ENCODE assay signal across 17 cellular contexts in the genomic region with DNA sequence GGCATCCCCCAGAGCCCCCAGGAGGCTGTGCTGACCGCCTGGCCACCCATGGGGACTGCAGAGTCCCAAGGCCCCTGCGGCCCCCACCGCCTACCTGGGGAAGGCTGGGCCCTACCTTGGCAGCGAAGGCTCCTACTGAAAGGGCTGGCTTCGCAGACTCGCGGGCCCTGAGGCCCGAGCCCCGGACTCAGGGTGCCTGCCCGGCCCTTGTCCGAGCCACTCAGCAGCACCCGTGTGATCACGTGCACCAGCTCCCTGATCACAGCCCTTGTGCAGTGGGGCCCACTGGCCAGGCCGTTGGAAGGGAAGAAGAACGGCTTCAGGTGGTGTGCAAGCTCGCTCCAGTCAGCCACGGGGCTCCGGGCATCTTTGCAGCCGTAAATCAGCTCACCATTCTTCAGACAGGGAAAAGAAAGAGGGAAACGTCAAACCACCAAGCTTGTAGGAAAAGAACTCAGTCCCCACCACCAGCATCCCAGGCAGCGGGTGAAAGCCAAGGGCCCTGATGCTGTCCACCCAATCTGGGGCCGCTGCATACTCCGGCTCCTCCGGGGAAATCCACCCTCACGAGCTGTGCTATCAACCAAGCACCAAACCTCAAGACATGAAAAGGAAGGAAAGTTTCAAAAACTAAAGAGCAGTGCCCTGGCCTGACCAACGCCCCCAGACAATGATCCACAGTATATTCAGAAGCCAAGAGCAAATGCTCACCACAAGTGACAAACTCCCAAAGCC. TPM values are rescaled to one million over a fixed set of nuclear protein-coding genes. Genes with fewer than 3 reads are reported as not detected.
DNase-seq lines count a peak whose midpoint lies in the region; ATAC-seq and TF ChIP-seq lines count a peak whose summit lies in the region.
"Had no signal": no experiment of that assay in that cellular context is flagged by ENCODE, and none has a peak within 500 bp of the region (broad histone marks: within the 10 kb centered on the region; RNA-seq: fewer than 3 reads in every experiment).

No MANE protein-coding gene starts in this region.

- H3K9me3 ChIP-seq in esophagus muscularis mucosa (no peaks in the 10 kb centered on the region), sigmoid colon (no peaks in the 10 kb centered on the region), aorta (ENCODE audit: control insufficient read depth, low read length) (no peaks in the 10 kb centered on the region), upper lobe of right lung (no peaks in the 10 kb centered on the region)
- H3K9me3 ChIP-seq: BLaER1 treated with 17β-estradiol and CSF1 and Interleukin-3, amounts not matched to agents 10 nM and 100 nM had no signal

- H3K27ac ChIP-seq in esophagus muscularis mucosa (replicated peaks in 1 of 4), result no peak overlapping the region
- H3K27ac ChIP-seq in sigmoid colon, result no peak overlapping the region
- H3K27ac ChIP-seq in aorta (ENCODE audit: low read depth in 1 of 2, low read length in 2 of 2), result no peak overlapping the region
- no peak overlapping the region for H3K27ac ChIP-seq in upper lobe of right lung
- H3K27ac ChIP-seq: BLaER1 treated with 17β-estradiol and CSF1 and Interleukin-3, amounts not matched to agents 10 nM and 100 nM; PC-9 had no signal

- no peak for ATAC-seq in activated naive CD4-positive, alpha-beta T cell treated with anti-CD3 and anti-CD28 coated beads, Interleukin-2, amount 50 U/mL, for 72 hours
- ATAC-seq in aorta (ENCODE audit: low FRiP score) (no peak), upper lobe of right lung (no peak)

- H3K4me1 ChIP-seq in esophagus muscularis mucosa, result peaks cover 8 to 21% (median 17%) of the 10 kb centered on the region in 4 donors
- peaks cover 0 to 15% (median 5%) of the 10 kb centered on the region in 4 donors for H3K4me1 ChIP-seq in sigmoid colon
- no peaks in the 10 kb centered on the region for H3K4me1 ChIP-seq in aorta (ENCODE audit: control insufficient read depth in 1 of 2, insufficient read depth in 2 of 2, low read length in 2 of 2)
- H3K4me1 ChIP-seq in upper lobe of right lung, result no peaks in the 10 kb centered on the region

- peaks cover 24 to 97% (median 88%) of the 10 kb centered on the region in 4 donors for H3K36me3 ChIP-seq in esophagus muscularis mucosa
- H3K36me3 ChIP-seq in sigmoid colon, result peaks cover 19 to 87% (median 49%) of the 10 kb centered on the region in 4 donors
- H3K36me3 ChIP-seq in aorta (ENCODE audit: control insufficient read depth in 1 of 2, insufficient read depth in 2 of 2, low read length in 1 of 2), result peaks cover 0 to 9% of the 10 kb centered on the region in 2 donors
- H3K36me3 ChIP-seq in upper lobe of right lung, result peaks cover 90% of the 10 kb centered on the region

- H3K27me3 Mint-ChIP-seq in activated naive CD4-positive, alpha-beta T cell treated with anti-CD3 and anti-CD28 coated beads for 36 hours (ENCODE audit: low read depth), result no peaks in the 10 kb centered on the region

- H3K27me3 ChIP-seq in esophagus muscularis mucosa (no peaks in the 10 kb centered on the region), sigmoid colon (no peaks in the 10 kb centered on the region), aorta (ENCODE audit: control insufficient read depth in 1 of 2, insufficient read depth in 2 of 2, low read length in 1 of 2) (no peaks in the 10 kb centered on the region), upper lobe of right lung (no peaks in the 10 kb centered on the region)
- H3K27me3 ChIP-seq: BLaER1 treated with 17β-estradiol and CSF1 and Interleukin-3, amounts not matched to agents 10 nM and 100 nM had no signal

- no peaks in the 10 kb centered on the region for H3K9me3 Mint-ChIP-seq in activated naive CD4-positive, alpha-beta T cell treated with anti-CD3 and anti-CD28 coated beads, Interleukin-2, amount 50 U/mL, for 72 hours
- no peaks in the 10 kb centered on the region for H3K9me3 Mint-ChIP-seq in activated naive CD4-positive, alpha-beta T cell treated with anti-CD3 and anti-CD28 coated beads for 36 hours

- TF ChIP-seq POLR2A in esophagus muscularis mucosa (IDR thresholded peaks at IDR 0.05; ENCODE audit: low read depth) (no peak), sigmoid colon (IDR thresholded peaks at IDR 0.05) (no peak)

- TF ChIP-seq EP300 in esophagus muscularis mucosa (IDR thresholded peaks at IDR 0.05) (no peak), sigmoid colon (IDR thresholded peaks at IDR 0.05) (no peak)

- H3K36me3 Mint-ChIP-seq in activated naive CD4-positive, alpha-beta T cell treated with anti-CD3 and anti-CD28 coated beads, Interleukin-2, amount 50 U/mL, for 72 hours, result peaks cover 0 to 11% of the 10 kb centered on the region in 2 donors
- H3K36me3 Mint-ChIP-seq in activated naive CD4-positive, alpha-beta T cell treated with anti-CD3 and anti-CD28 coated beads for 36 hours (ENCODE audit: low read depth), result peaks cover 8% of the 10 kb centered on the region

- no peak overlapping the region for H3K4me3 ChIP-seq in esophagus muscularis mucosa
- no peak overlapping the region for H3K4me3 ChIP-seq in sigmoid colon
- H3K4me3 ChIP-seq in aorta (ENCODE audit: low read length in 2 of 2), result no peak overlapping the region
- H3K4me3 ChIP-seq in upper lobe of right lung, result no peak overlapping the region
- H3K4me3 ChIP-seq: BLaER1 treated with 17β-estradiol and CSF1 and Interleukin-3, amounts not matched to agents 10 nM and 100 nM; PC-9 had no signal

- intact Hi-C loops in activated naive CD4-positive, alpha-beta T cell treated with anti-CD3 and anti-CD28 coated beads for 36 hours (cut with micrococcal nuclease), result no loop called here
- intact Hi-C loops in esophagus muscularis mucosa (cut with DNase I) (loop anchor here (5.0 to 10.0 kb wide), 3 partner anchors 201 to 503 kb away; a partner anchor contains a TSS), sigmoid colon (cut with DNase I) (loop anchor here (10.0 kb wide), 1 partner anchor 503 kb away; no protein-coding TSS in a partner anchor), aorta (cut with DNase I) (loop anchor here in 1 of 2 donors (10.0 kb wide), 1 partner anchor 133 kb away; no protein-coding TSS in a partner anchor), upper lobe of right lung (cut with DNase I) (no loop called here)

- H3K27ac Mint-ChIP-seq in activated naive CD4-positive, alpha-beta T cell treated with anti-CD3 and anti-CD28 coated beads, Interleukin-2, amount 50 U/mL, for 72 hours, result peak overlapping the region; percentile 63 to 91
- no peak overlapping the region for H3K27ac Mint-ChIP-seq in activated naive CD4-positive, alpha-beta T cell treated with anti-CD3 and anti-CD28 coated beads for 36 hours

- H3K4me1 Mint-ChIP-seq in activated naive CD4-positive, alpha-beta T cell treated with anti-CD3 and anti-CD28 coated beads for 36 hours (ENCODE audit: low read depth), result no peaks in the 10 kb centered on the region
- H3K4me1 Mint-ChIP-seq: CD8-positive, alpha-beta memory T cell had no signal

- DNase-seq in activated naive CD4-positive, alpha-beta T cell treated with anti-CD3 and anti-CD28 coated beads, Interleukin-2, amount 50 U/mL, for 72 hours (ENCODE audit: low spot score in 2 of 2), result peak in 1 of 2 donors; percentile 44
- no peak for DNase-seq in activated naive CD4-positive, alpha-beta T cell treated with anti-CD3 and anti-CD28 coated beads for 36 hours
- peak; percentile 57 for DNase-seq in esophagus muscularis mucosa (ENCODE audit: extremely low spot score)
- DNase-seq in sigmoid colon, result peak; percentile 51
- peak; percentile 23 to 65 for DNase-seq in aorta
- no peak for DNase-seq in NCI-H1048 (lab: John Stamatoyannopoulos, UW)
- DNase-seq in NCI-H1417 treated with DMSO at 0.1 percent for 48 hours (lab: John Stamatoyannopoulos, UW), result no peak
- no peak for DNase-seq in upper lobe of right lung
- DNase-seq: CD8-positive, alpha-beta memory T cell; DMS79; MV-4-11; NCI-H1436; NCI-H2081; NCI-H510A; NCI-H774; PC-9 had no signal

- no peak for TF ChIP-seq CTCF in esophagus muscularis mucosa (IDR thresholded peaks at IDR 0.05)
- TF ChIP-seq CTCF in sigmoid colon (IDR thresholded peaks at IDR 0.05), result no peak
- no peak for TF ChIP-seq CTCF in upper lobe of right lung (IDR thresholded peaks at IDR 0.05)

- CTCF ChIA-PET in activated naive CD4-positive, alpha-beta T cell treated with anti-CD3 and anti-CD28 coated beads for 36 hours (lab: Charles Lee), result interaction anchor here (1.1 kb wide), 1 partner anchor 498 kb away, joined by 3 read pairs; no protein-coding TSS in a partner anchor

- no peak overlapping the region for H3K4me3 Mint-ChIP-seq in activated naive CD4-positive, alpha-beta T cell treated with anti-CD3 and anti-CD28 coated beads for 36 hours
- H3K4me3 Mint-ChIP-seq: CD8-positive, alpha-beta memory T cell had no signal

- WGBS in esophagus muscularis mucosa, result 95% methylated on average over 15 of the region's 26 CpGs
- WGBS in sigmoid colon, 2 donors, result 96% methylated on average over 26 of the region's 26 CpGs
- 90% methylated on average over 26 of the region's 26 CpGs for WGBS in aorta, 2 donors

RNA-seq across cellular contexts. Expression of a gene that starts 31.9 kb away (rescaled TPM):
- 10 to 100 TPM; 14.0 to 14.1 TPM for total RNA-seq in activated naive CD4-positive, alpha-beta T cell treated with anti-CD3 and anti-CD28 coated beads, Interleukin-2, amount 50 U/mL, for 72 hours
- 1 to 10 TPM; 7.6 to 8.2 TPM for total RNA-seq in activated naive CD4-positive, alpha-beta T cell treated with anti-CD3 and anti-CD28 coated beads for 36 hours
- 1 to 10 TPM; 5.0 to 8.4 (median 6.1) TPM for total RNA-seq in esophagus muscularis mucosa
- 10 to 100 TPM in 1 of 4 donors, 1 to 10 TPM in 3; 5.7 to 12.5 (median 6.9) TPM for total RNA-seq in sigmoid colon
- polyA plus RNA-seq in sigmoid colon, result 1 to 10 TPM; 3.6 to 7.8 (median 4.4) TPM
- total RNA-seq in aorta, result 10 to 100 TPM in 1 of 2 donors, 1 to 10 TPM in 1; 7.6 to 12.1 TPM
- 1 to 10 TPM; 2.5 to 6.0 TPM for polyA plus RNA-seq in aorta
- total RNA-seq in upper lobe of right lung, result 9.6 TPM

Comparison
In these comparisons a context has a peak if more than half of its experiments do, and no peak if none do; other contexts are left out.
1. DNase-seq: peak in esophagus muscularis mucosa (single experiment), sigmoid colon (single experiment) and aorta (2 of 2); none in activated naive CD4-positive, alpha-beta T cell treated with anti-CD3 and anti-CD28 coated beads for 36 hours (single experiment), NCI-H1048 (single experiment), NCI-H1417 treated with DMSO at 0.1 percent for 48 hours (single experiment) and upper lobe of right lung (single experiment).
2. intact Hi-C loops: an anchor here in esophagus muscularis mucosa (5.0 to 10.0 kb wide) and sigmoid colon (10.0 kb wide); none called in activated naive CD4-positive, alpha-beta T cell treated with anti-CD3 and anti-CD28 coated beads for 36 hours and upper lobe of right lung.